ENCODE assay signal across 25 cellular contexts in genomic region chr20:60957621-60958020, GRCh38.
"Had no signal": no experiment of that assay in that cellular context is flagged by ENCODE, and none has a peak within 500 bp of the region (broad histone marks: within the 10 kb centered on the region; RNA-seq: fewer than 3 reads in every experiment).

No MANE protein-coding gene starts in this region.

- H3K4me3 ChIP-seq: coronary artery, dorsolateral prefrontal cortex, esophagus squamous epithelium, gastrocnemius medialis, heart right ventricle, left lung, lower lobe of right lung, mucosa of descending colon had no signal

- ATAC-seq: esophagus mucosa, gastrocnemius medialis, heart right ventricle, left colon, left lung, left ventricle myocardium superior, lower lobe of right lung, mucosa of descending colon had no signal

- H3K4me3 Mint-ChIP-seq: mesothelial cell of epicardium, naive B cell had no signal

- H3K27me3 Mint-ChIP-seq: naive B cell had no signal

- H3K36me3 ChIP-seq: esophagus squamous epithelium, gastrocnemius medialis, heart right ventricle, left lung, lower lobe of right lung had no signal

- H3K27ac Mint-ChIP-seq: mesothelial cell of epicardium had no signal

- H3K36me3 Mint-ChIP-seq: mesothelial cell of epicardium, naive B cell had no signal

- H3K4me1 Mint-ChIP-seq: mesothelial cell of epicardium, naive B cell had no signal

- H3K27ac ChIP-seq: coronary artery, dorsolateral prefrontal cortex, epithelial cell of prostate, esophagus squamous epithelium, gastrocnemius medialis, heart right ventricle, left lung, lower lobe of right lung had no signal

- H3K27me3 ChIP-seq: esophagus squamous epithelium, gastrocnemius medialis, left lung had no signal

- H3K4me1 ChIP-seq: esophagus squamous epithelium, gastrocnemius medialis, heart right ventricle, left lung, lower lobe of right lung had no signal

- DNase-seq: dermis blood vessel endothelial cell; dorsolateral prefrontal cortex; effector CD4-positive, alpha-beta T cell; effector memory CD4-positive, alpha-beta T cell; erythroblast; esophagus squamous epithelium; foreskin fibroblast; foreskin melanocyte; gastrocnemius medialis; glutamatergic neuron; heart right ventricle; hippocampal formation; kidney; kidney glomerular epithelial cell; left colon; left lung; left ventricle myocardium superior; lower lobe of right lung; mesenchymal stem cell; mucosa of descending colon; naive B cell had no signal

- H3K9me3 ChIP-seq: esophagus squamous epithelium, gastrocnemius medialis, heart right ventricle, left lung, lower lobe of right lung had no signal
